Comparison of ENCODE assay signal across 2 cellular contexts in the genomic region with DNA sequence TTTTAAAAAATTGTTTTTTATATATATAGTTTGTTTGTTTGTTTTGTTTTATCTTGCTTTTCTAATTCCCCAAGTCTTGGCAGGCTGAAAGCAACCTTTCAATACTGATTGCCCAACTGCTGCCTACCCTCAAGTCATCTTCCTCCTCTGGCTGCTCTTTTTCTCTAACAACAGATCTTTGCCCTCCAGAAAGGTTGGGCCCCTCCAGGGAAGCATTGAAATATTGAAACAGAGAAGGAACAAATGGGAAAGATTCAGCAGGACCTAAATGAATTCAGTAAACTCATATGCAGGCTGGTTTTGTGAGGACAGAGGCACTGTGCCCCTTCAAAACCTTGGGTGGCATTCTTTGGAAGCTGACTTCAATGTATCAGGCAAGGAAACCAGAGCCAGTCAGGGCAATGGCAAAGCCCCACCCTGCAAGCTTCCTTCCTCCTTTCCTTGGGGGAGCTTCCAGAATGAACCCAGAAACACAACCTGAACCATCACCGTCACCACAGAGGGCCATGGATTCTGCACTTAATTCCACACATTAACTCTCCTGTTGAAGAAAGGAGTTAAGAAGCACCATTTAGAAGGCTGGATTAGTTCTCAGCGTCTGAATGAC.
TF ChIP-seq lines count a peak whose summit lies in the region.

No MANE protein-coding gene starts in this region.

TF ChIP-seq in liver, 16 proteins besides CTCF, POLR2A, EP300 and RAD21:
- no peak for TF ChIP-seq JUND (IDR thresholded peaks at IDR 0.05)
- TF ChIP-seq FOXA1 (IDR thresholded peaks at IDR 0.05), result no peak
- TF ChIP-seq, protein P1, sequence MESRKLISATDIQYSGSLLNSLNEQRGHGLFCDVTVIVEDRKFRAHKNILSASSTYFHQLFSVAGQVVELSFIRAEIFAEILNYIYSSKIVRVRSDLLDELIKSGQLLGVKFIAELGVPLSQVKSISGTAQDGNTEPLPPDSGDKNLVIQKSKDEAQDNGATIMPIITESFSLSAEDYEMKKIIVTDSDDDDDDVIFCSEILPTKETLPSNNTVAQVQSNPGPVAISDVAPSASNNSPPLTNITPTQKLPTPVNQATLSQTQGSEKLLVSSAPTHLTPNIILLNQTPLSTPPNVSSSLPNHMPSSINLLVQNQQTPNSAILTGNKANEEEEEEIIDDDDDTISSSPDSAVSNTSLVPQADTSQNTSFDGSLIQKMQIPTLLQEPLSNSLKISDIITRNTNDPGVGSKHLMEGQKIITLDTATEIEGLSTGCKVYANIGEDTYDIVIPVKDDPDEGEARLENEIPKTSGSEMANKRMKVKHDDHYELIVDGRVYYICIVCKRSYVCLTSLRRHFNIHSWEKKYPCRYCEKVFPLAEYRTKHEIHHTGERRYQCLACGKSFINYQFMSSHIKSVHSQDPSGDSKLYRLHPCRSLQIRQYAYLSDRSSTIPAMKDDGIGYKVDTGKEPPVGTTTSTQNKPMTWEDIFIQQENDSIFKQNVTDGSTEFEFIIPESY (IDR thresholded peaks at IDR 0.05), result no peak
- TF ChIP-seq, protein P2, sequence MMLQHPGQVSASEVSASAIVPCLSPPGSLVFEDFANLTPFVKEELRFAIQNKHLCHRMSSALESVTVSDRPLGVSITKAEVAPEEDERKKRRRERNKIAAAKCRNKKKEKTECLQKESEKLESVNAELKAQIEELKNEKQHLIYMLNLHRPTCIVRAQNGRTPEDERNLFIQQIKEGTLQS (IDR thresholded peaks at IDR 0.05), result no peak
- no peak for TF ChIP-seq TAF1 (conservative IDR thresholded peaks at IDR 0.05)
- TF ChIP-seq MAX (IDR thresholded peaks at IDR 0.05), result no peak
- no peak for TF ChIP-seq RXRA (IDR thresholded peaks at IDR 0.05)
- TF ChIP-seq GABPA (IDR thresholded peaks at IDR 0.05 in 1 of 2, conservative IDR thresholded peaks at IDR 0.05 in 1 of 2), result no peak
- no peak for TF ChIP-seq HNF4G (IDR thresholded peaks at IDR 0.05)
- no peak for TF ChIP-seq NR2F2 (IDR thresholded peaks at IDR 0.05)
- no peak for TF ChIP-seq HNF4A (conservative IDR thresholded peaks at IDR 0.05)
- no peak for TF ChIP-seq SP1 (IDR thresholded peaks at IDR 0.05)
- no peak for TF ChIP-seq EGR1 (IDR thresholded peaks at IDR 0.05; ENCODE audit: low read depth in 2 of 2)
- no peak for TF ChIP-seq YY1 (IDR thresholded peaks at IDR 0.05)
- no peak for TF ChIP-seq REST (IDR thresholded peaks at IDR 0.05)
- no peak for TF ChIP-seq FOXA2 (IDR thresholded peaks at IDR 0.05)

TF ChIP-seq in HepG2, 621 proteins besides CTCF, POLR2A, EP300 and RAD21:
- TF ChIP-seq, protein P3, sequence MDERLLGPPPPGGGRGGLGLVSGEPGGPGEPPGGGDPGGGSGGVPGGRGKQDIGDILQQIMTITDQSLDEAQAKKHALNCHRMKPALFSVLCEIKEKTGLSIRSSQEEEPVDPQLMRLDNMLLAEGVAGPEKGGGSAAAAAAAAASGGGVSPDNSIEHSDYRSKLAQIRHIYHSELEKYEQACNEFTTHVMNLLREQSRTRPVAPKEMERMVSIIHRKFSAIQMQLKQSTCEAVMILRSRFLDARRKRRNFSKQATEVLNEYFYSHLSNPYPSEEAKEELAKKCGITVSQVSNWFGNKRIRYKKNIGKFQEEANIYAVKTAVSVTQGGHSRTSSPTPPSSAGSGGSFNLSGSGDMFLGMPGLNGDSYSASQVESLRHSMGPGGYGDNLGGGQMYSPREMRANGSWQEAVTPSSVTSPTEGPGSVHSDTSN (CRISPR knock-in tag; IDR thresholded peaks at IDR 0.05), result no peak
- TF ChIP-seq ATF2 (CRISPR knock-in tag; IDR thresholded peaks at IDR 0.05), result no peak
- TF ChIP-seq ZNF746 (CRISPR knock-in tag; IDR thresholded peaks at IDR 0.05), result no peak
- TF ChIP-seq ZGPAT (CRISPR knock-in tag; IDR thresholded peaks at IDR 0.05), result no peak
- TF ChIP-seq SMC3 (IDR thresholded peaks at IDR 0.05; ENCODE audit: low read length), result no peak
- TF ChIP-seq, protein P2 (CRISPR knock-in tag; IDR thresholded peaks at IDR 0.05), result no peak
- no peak for TF ChIP-seq ZBTB38 (CRISPR knock-in tag; IDR thresholded peaks at IDR 0.05)
- TF ChIP-seq TEAD2 (CRISPR knock-in tag; IDR thresholded peaks at IDR 0.05), result no peak
- TF ChIP-seq, protein P4, sequence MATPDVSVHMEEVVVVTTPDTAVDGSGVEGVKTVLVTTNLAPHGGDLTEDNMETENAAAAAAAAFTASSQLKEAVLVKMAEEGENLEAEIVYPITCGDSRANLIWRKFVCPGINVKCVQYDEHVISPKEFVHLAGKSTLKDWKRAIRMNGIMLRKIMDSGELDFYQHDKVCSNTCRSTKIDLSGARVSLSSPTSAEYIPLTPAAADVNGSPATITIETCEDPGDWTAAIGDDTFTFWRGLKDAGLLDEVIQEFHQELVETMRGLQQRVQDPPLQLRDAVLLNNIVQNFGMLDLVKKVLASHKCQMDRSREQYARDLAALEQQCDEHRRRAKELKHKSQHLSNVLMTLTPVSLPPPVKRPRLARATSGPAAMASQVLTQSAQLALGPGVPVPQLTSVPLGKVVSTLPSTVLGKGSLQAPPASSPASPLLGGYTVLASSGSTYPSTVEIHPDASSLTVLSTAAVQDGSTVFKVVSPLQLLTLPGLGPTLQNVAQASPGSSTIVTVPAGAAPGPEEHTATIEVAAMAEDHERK (CRISPR knock-in tag; IDR thresholded peaks at IDR 0.05; ENCODE audit: low read depth), result no peak
- TF ChIP-seq ZBED4 (CRISPR knock-in tag; IDR thresholded peaks at IDR 0.05; ENCODE audit: borderline replicate concordance), result no peak
- TF ChIP-seq NFYB (CRISPR knock-in tag; IDR thresholded peaks at IDR 0.05), result no peak
- TF ChIP-seq, protein P5, sequence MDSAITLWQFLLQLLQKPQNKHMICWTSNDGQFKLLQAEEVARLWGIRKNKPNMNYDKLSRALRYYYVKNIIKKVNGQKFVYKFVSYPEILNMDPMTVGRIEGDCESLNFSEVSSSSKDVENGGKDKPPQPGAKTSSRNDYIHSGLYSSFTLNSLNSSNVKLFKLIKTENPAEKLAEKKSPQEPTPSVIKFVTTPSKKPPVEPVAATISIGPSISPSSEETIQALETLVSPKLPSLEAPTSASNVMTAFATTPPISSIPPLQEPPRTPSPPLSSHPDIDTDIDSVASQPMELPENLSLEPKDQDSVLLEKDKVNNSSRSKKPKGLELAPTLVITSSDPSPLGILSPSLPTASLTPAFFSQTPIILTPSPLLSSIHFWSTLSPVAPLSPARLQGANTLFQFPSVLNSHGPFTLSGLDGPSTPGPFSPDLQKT (CRISPR knock-in tag; IDR thresholded peaks at IDR 0.05; ENCODE audit: borderline replicate concordance), result no peak
- TF ChIP-seq BCLAF1 (IDR thresholded peaks at IDR 0.05), result no peak
- no peak for TF ChIP-seq AHR (CRISPR knock-in tag; IDR thresholded peaks at IDR 0.05)
- no peak for TF ChIP-seq BCL6 (CRISPR knock-in tag; IDR thresholded peaks at IDR 0.05)
- TF ChIP-seq SNAPC5 (CRISPR knock-in tag; IDR thresholded peaks at IDR 0.05; ENCODE audit: borderline replicate concordance), result no peak
- no peak for TF ChIP-seq ZFP82 (CRISPR knock-in tag; IDR thresholded peaks at IDR 0.05; ENCODE audit: borderline replicate concordance)
